Comparison of ENCODE assay signal across 10 cellular contexts in genomic region chr5:36442796-36443195, GRCh38.
DNase-seq lines count a peak whose midpoint lies in the region; ATAC-seq, FAIRE-seq and TF ChIP-seq lines count a peak whose summit lies in the region.
"Had no signal": no experiment of that assay in that cellular context is flagged by ENCODE, and none has a peak within 500 bp of the region (broad histone marks: within the 10 kb centered on the region; RNA-seq: fewer than 3 reads in every experiment).

No MANE protein-coding gene starts in this region.

- no TSS peak for BruUV-seq in K562 (replicated peaks; lab: Mats Ljungman, UMichigan)

- POLR2A ChIA-PET in K562 (lab: Yijun Ruan, JAX): interaction anchor here (0.7 to 1.3 kb wide), 6 partner anchors 8 to 1611 kb away, joined by 3 read pairs; partner anchors contain the start of gene NIPBL

- H3K4me1 Mint-ChIP-seq in GM23338: peaks cover 23% of the 10 kb centered on the region
- no peaks in the 10 kb centered on the region for H3K4me1 Mint-ChIP-seq in stimulated activated naive B cell treated with anti-CD40 and anti-IgM and Interleukin-4, amounts not matched to agents 10 μg/mL and 1 μg/mL and 100 μg/mL, for 72 hours

- TF ChIP-seq CTCF in GM23338 (conservative IDR thresholded peaks at IDR 0.05; ENCODE audit: low read depth in 2 of 2): no peak
- no peak for TF ChIP-seq CTCF in K562 (IDR thresholded peaks at IDR 0.05 in 2 of 3, conservative IDR thresholded peaks at IDR 0.05 in 1 of 3; ENCODE audit: insufficient read depth in 2 of 3, low read depth in 1 of 3, low read length in 3 of 3)

- H3K9me2 ChIP-seq in GM23338 (ENCODE audit: insufficient read depth): peaks cover 10% of the 10 kb centered on the region; the same call in 1 of the 2 replicates

- no peak for TF ChIP-seq RAD21 in K562 (CRISPR knock-in tag; conservative IDR thresholded peaks at IDR 0.05 in 1 of 2, IDR thresholded peaks at IDR 0.05 in 1 of 2)

- no peaks in the 10 kb centered on the region for H3K9me1 ChIP-seq in K562 (ENCODE audit: control insufficient read depth, insufficient read depth, low read length)

- no peak for TF ChIP-seq POLR2A in K562 (conservative IDR thresholded peaks at IDR 0.05)

- no peak for FAIRE-seq in K562 (lab: Jason Lieb, UNC)
- FAIRE-seq: TTC549 had no signal

- H4K20me1 ChIP-seq in GM23338 (replicated peaks; ENCODE audit: insufficient read depth) (no peaks in the 10 kb centered on the region), K562 (replicated peaks; ENCODE audit: control insufficient read depth, insufficient read depth, low read length) (no peaks in the 10 kb centered on the region)

- in situ Hi-C loops in K562 (cut with MboI): no loop called here

- 0% methylated on average over 1 of the region's 1 CpG for WGBS in K562 (ENCODE audit: insufficient coverage, low coverage, missing lambda C conversion rate)
- WGBS in mesodermal cell (ENCODE audit: insufficient coverage in 2 of 2), 2 experiments: no CpG with 5 or more reads among the region's 1 CpG

- H3K79me2 ChIP-seq in GM23338 (replicated peaks; ENCODE audit: insufficient read depth) (no peaks in the 10 kb centered on the region), K562 (ENCODE audit: control insufficient read depth, insufficient read depth, low read length) (no peaks in the 10 kb centered on the region)

- H3K4me3 Mint-ChIP-seq in GM23338: no peak overlapping the region
- no peak overlapping the region for H3K4me3 Mint-ChIP-seq in stimulated activated naive B cell treated with anti-CD40 and anti-IgM and Interleukin-4, amounts not matched to agents 10 μg/mL and 1 μg/mL and 100 μg/mL, for 72 hours

- H3K36me3 ChIP-seq in GM23338 (ENCODE audit: insufficient read depth) (no peaks in the 10 kb centered on the region), K562 (ENCODE audit: control insufficient read depth, insufficient read depth, low read length) (no peaks in the 10 kb centered on the region), mesodermal cell (ENCODE audit: control insufficient read depth, insufficient read depth, low read length) (no peaks in the 10 kb centered on the region)

- H3K4me3 ChIP-seq in GM23338: no peak overlapping the region
- no peak overlapping the region for H3K4me3 ChIP-seq in K562
- H3K4me3 ChIP-seq in mesodermal cell (ENCODE audit: extremely low read depth, insufficient read depth, low read length, poor library complexity, severe bottlenecking): no peak overlapping the region

- no peak overlapping the region for H3K27ac ChIP-seq in GM23338 (ENCODE audit: low read depth)
- peak overlapping the region; percentile 24 for H3K27ac ChIP-seq in K562 (ENCODE audit: extremely low read depth, low read depth, low read length)
- peak overlapping the region; percentile 10 for H3K27ac ChIP-seq in mesodermal cell (ENCODE audit: low read depth, low read length, severe bottlenecking)

- no peaks in the 10 kb centered on the region for H3K4me1 ChIP-seq in GM23338 (ENCODE audit: insufficient read depth)
- peaks cover 30 to 50% of the 10 kb centered on the region in 2 experiments; a peak in 4 of 5 replicates for H3K4me1 ChIP-seq in K562 (replicated peaks in 1 of 2; ENCODE audit: control insufficient read depth in 2 of 2, insufficient read depth in 2 of 2, low read length in 2 of 2)
- peaks cover 23% of the 10 kb centered on the region for H3K4me1 ChIP-seq in mesodermal cell (ENCODE audit: control insufficient read depth, insufficient read depth, low read length, poor library complexity, severe bottlenecking)

- H3K27me3 ChIP-seq in GM23338 (ENCODE audit: insufficient read depth) (no peaks in the 10 kb centered on the region), K562 (ENCODE audit: control insufficient read depth in 2 of 2, insufficient read depth in 2 of 2, low read length in 2 of 2) (no peaks in the 10 kb centered on the region)

- intact Hi-C loops in K562 (cut with micrococcal nuclease): no loop called here
- intact Hi-C loops in left ventricle myocardium superior (cut with micrococcal nuclease): no loop called here

- no peak overlapping the region for H3K4me2 ChIP-seq in GM23338
- H3K4me2 ChIP-seq in K562 (ENCODE audit: insufficient read depth, low read length): peak overlapping the region; percentile 42

- peak overlapping the region in 1 of 2 experiments; percentile 28; a peak in 1 of 4 replicates for H3K9ac ChIP-seq in K562 (ENCODE audit: insufficient read depth in 1 of 2, low read depth in 2 of 2, low read length in 2 of 2)

- no peak overlapping the region for H3K27ac Mint-ChIP-seq in GM23338
- no peak overlapping the region for H3K27ac Mint-ChIP-seq in stimulated activated naive B cell treated with anti-CD40 and anti-IgM and Interleukin-4, amounts not matched to agents 10 μg/mL and 1 μg/mL and 100 μg/mL, for 72 hours

- H3K27me3 Mint-ChIP-seq in GM23338 (ENCODE audit: insufficient read depth, low read depth, poor library complexity): peaks cover 2% of the 10 kb centered on the region
- peaks cover 0 to 18% of the 10 kb centered on the region in 2 donors for H3K27me3 Mint-ChIP-seq in stimulated activated naive B cell treated with anti-CD40 and anti-IgM and Interleukin-4, amounts not matched to agents 10 μg/mL and 1 μg/mL and 100 μg/mL, for 72 hours

- no peak for TF ChIP-seq EP300 in K562 (IDR thresholded peaks at IDR 0.05; ENCODE audit: low read length)

- no peaks in the 10 kb centered on the region for H3K36me3 Mint-ChIP-seq in GM23338 (ENCODE audit: low read depth)
- H3K36me3 Mint-ChIP-seq in stimulated activated naive B cell treated with anti-CD40 and anti-IgM and Interleukin-4, amounts not matched to agents 10 μg/mL and 1 μg/mL and 100 μg/mL, for 72 hours: no peaks in the 10 kb centered on the region

- ATAC-seq in GM23338: no peak
- ATAC-seq in K562: peak; percentile 34
- no peak for ATAC-seq in left ventricle myocardium superior
- ATAC-seq in stimulated activated naive B cell treated with anti-CD40 and anti-IgM and Interleukin-4, amounts not matched to agents 10 μg/mL and 1 μg/mL and 100 μg/mL, for 72 hours (replicated peaks): no peak

- no peaks in the 10 kb centered on the region for H3K9me3 Mint-ChIP-seq in GM23338
- no peaks in the 10 kb centered on the region for H3K9me3 Mint-ChIP-seq in stimulated activated naive B cell treated with anti-CD40 and anti-IgM and Interleukin-4, amounts not matched to agents 10 μg/mL and 1 μg/mL and 100 μg/mL, for 72 hours

- H3K9me3 ChIP-seq in K562 (replicated peaks; ENCODE audit: control insufficient read depth, insufficient read depth, low read depth, low read length) (no peaks in the 10 kb centered on the region), mesodermal cell (ENCODE audit: control insufficient read depth, low read length) (no peaks in the 10 kb centered on the region)

- DNase-seq in GM23338 (ENCODE audit: low spot score): no peak
- DNase-seq in LHCN-M2 (ENCODE audit: low read depth): peak; percentile 29
- peak in 2 of 4 experiments; percentile 43 to 72 for DNase-seq in K562 (ENCODE audit: extremely low read depth in 1 of 4, low spot score in 3 of 4)
- DNase-seq in left ventricle myocardium superior: no peak
- no peak for DNase-seq in NCI-H69 (lab: John Stamatoyannopoulos, UW)
- no peak for DNase-seq in stimulated activated naive B cell treated with anti-CD40 and anti-IgM and Interleukin-4, amounts not matched to agents 10 μg/mL and 1 μg/mL and 100 μg/mL, for 72 hours
- DNase-seq: activated gamma-delta T cell, NCI-H524 had no signal

- 0 out of 2 replicates have a peak, but pooled peaks cover 3% of the 10 kb centered on the region for H3F3A ChIP-seq in GM23338 (replicated peaks; ENCODE audit: low read depth)

- CTCF ChIA-PET in K562 (lab: Yijun Ruan, JAX; ENCODE audit: low intra/inter-chr PET ratio): interaction anchor here (0.6 kb wide), 1 partner anchor 485 kb away, joined by 3 read pairs; no protein-coding TSS in a partner anchor

- peak overlapping the region; percentile 67 for H2AFZ ChIP-seq in GM23338
- H2AFZ ChIP-seq in K562 (ENCODE audit: low read depth, low read length): peak overlapping the region; percentile 94

TF ChIP-seq in GM23338, 12 proteins besides CTCF, POLR2A, EP300 and RAD21 (continues in another document):
- TF ChIP-seq NANOG (IDR thresholded peaks at IDR 0.05; ENCODE audit: borderline replicate concordance) (no peak), EZH2 (IDR thresholded peaks at IDR 0.05; ENCODE audit: low read depth, unreplicated experiment) (no peak), ZNF331 (CRISPR knock-in tag; IDR thresholded peaks at IDR 0.05; ENCODE audit: low read depth) (no peak), CREB1 (CRISPR knock-in tag; IDR thresholded peaks at IDR 0.05; ENCODE audit: low read depth) (no peak), EZH2phosphoT487 (IDR thresholded peaks at IDR 0.05; ENCODE audit: unreplicated experiment) (no peak)

TF ChIP-seq in K562, 482 proteins besides CTCF, POLR2A, EP300 and RAD21 (continues in another document):
- TF ChIP-seq TOE1 (IDR thresholded peaks at IDR 0.05; ENCODE audit: borderline replicate concordance) (0 out of 2 replicates have a peak, but pooled peaks have one; percentile 8), TOE1 (CRISPR knock-in tag; IDR thresholded peaks at IDR 0.05; ENCODE audit: borderline replicate concordance, low read depth) (no peak), ARID4B (CRISPR knock-in tag; IDR thresholded peaks at IDR 0.05) (no peak)
